8 cellular contexts compared by ENCODE assay signal in the genomic region with DNA sequence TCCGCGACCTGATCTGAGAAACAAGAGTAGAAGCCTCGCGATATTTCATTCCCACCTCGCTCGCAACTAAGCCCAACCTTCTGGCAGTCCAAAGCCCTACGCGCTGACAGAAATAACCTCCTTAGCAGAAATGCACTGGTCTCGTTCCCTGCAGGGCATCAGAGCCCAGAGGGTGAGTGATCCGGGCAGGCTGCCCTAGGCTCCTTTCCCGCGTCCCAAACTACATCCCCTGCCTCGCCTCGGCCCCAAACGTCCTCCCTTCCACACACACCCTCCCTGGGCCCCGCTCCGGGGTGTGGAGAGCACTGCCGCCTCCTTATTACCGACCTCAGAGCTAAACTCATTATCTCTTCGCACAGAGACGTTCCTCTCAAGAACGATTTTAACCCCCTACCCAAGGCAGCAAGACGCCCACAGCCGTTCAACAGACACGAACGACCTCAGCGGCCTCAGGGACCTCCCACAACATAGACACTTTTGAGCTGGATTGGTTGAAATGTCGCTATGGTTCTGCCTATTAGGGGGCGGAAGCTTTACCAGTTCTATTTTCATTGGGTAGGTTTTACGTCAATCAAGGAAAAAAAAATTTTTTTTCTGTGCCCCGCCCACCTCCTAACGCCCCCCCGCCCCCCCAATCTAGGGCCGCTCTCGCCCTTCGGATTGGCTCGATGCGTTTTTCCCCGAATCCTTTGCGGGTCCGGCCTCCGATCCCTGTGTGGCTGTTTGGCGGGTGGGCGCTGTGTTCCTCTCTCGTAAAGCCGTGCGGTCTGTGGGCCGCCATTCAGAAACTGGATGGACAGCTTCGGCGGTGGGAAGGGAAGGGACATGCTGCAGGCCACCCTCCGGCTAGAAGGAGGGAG. TPM values are rescaled to one million over a fixed set of nuclear protein-coding genes. Genes with fewer than 3 reads are reported as not detected.
DNase-seq lines count a peak whose midpoint lies in the region; FAIRE-seq and TF ChIP-seq lines count a peak whose summit lies in the region.

A gene (minus strand): TSS at position 439 of the 860 bp plus-strand sequence. CDS start 95 bp downstream, at position 344.

- peak within 1 kb of the TSS; percentile 90 for H3K4me3 ChIP-seq in HFF-Myc (replicated peaks; ENCODE audit: low read depth, low read length)
- peak within 1 kb of the TSS; percentile 79 to 98 for H3K4me3 ChIP-seq in neutrophil (ENCODE audit: low read depth in 1 of 2, low read length in 1 of 2)

- no peaks in the 10 kb centered on the region for H3K27me3 ChIP-seq in neutrophil

- DNase-seq in GM04503 (ENCODE audit: low read depth): peak; percentile 77
- DNase-seq in HFF-Myc (ENCODE audit: extremely low read depth, low read depth): peak; percentile 93
- DNase-seq in MV-4-11 (lab: John Stamatoyannopoulos, UW): peak; percentile 93
- DNase-seq in SK-MEL-5 (ENCODE audit: low read depth, low spot score): peak; percentile 95
- DNase-seq in activated naive CD4-positive, alpha-beta T cell treated with Interleukin-2 at 50 U/mL for 16 hours: peak; percentile 89
- peak; percentile 62 to 74 for DNase-seq in frontal cortex (ENCODE audit: low spot score in 2 of 2)
- peak; percentile 61 to 99 (median 93) for DNase-seq in substantia nigra (lab: John Stamatoyannopoulos, UW)

- TF ChIP-seq CTCF in HFF-Myc (IDR thresholded peaks at IDR 0.05; ENCODE audit: low read depth, low read length, missing control alignments): no peak
- TF ChIP-seq CTCF in neutrophil (IDR thresholded peaks at IDR 0.05): peak; percentile 19

- peaks cover 15 to 17% of the 10 kb centered on the region in 2 experiments for H3K4me1 ChIP-seq in neutrophil (ENCODE audit: control insufficient read depth in 1 of 2, insufficient read depth in 1 of 2, low read depth in 1 of 2, low read length in 1 of 2)

- in situ Hi-C loops in SK-MEL-5 (cut with HindIII; ENCODE audit: low pct_unique_long_range_greater_than_20kb, low sequenced_read_pairs): no loop called here

- H3K9me3 ChIP-seq in neutrophil: no peaks in the 10 kb centered on the region

- peak; percentile 68 for FAIRE-seq in frontal cortex (lab: Jason Lieb, UNC)

- no peaks in the 10 kb centered on the region for H3K36me3 ChIP-seq in neutrophil

- H3K27ac ChIP-seq in neutrophil (peak within 1 kb of the TSS; percentile 77), substantia nigra (ENCODE audit: low read depth, low read length, poor library complexity, severe bottlenecking) (peak within 1 kb of the TSS; percentile 96)

RNA-seq across cellular contexts. Expression of the gene that starts here (rescaled TPM):
- total RNA-seq in SK-MEL-5 (2014; rRNA removed; shearing (Covaris generic)): 48.5 and 50.5 TPM in 2 replicates
- 19.9 and 23.7 TPM in 2 replicates for polyA plus RNA-seq in SK-MEL-5 (2015; cell fraction: cytosol; rRNA removed)
- polyA plus RNA-seq in SK-MEL-5 (2015; cell fraction: nucleus; rRNA removed): 21.0 and 23.5 TPM in 2 replicates
- total RNA-seq in frontal cortex: 22.8 TPM

Comparison
In these comparisons a context has a peak if more than half of its experiments do, and no peak if none do; other contexts are left out.
1. Peak in every context shown above with its lines: DNase-seq, H3K4me3 ChIP-seq and H3K27ac ChIP-seq.